Comparison of ENCODE assay signal across 2 cellular contexts in genomic region chr5:73605223-73606087, GRCh38.
TF ChIP-seq lines count a peak whose summit lies in the region.

No MANE protein-coding gene starts in this region.

TF ChIP-seq in A549, 52 proteins besides CTCF, POLR2A, EP300 and RAD21 (continued from another document and continues in another):
- TF ChIP-seq HMGXB4 (CRISPR knock-in tag; IDR thresholded peaks at IDR 0.05; ENCODE audit: borderline replicate concordance) (no peak), RCOR1 (IDR thresholded peaks at IDR 0.05; ENCODE audit: low read depth, low read length) (no peak), PHF8 (IDR thresholded peaks at IDR 0.05; ENCODE audit: borderline replicate concordance, low read depth) (no peak), KDM1A (IDR thresholded peaks at IDR 0.05; ENCODE audit: low read depth) (no peak), TFCP2L1 (CRISPR knock-in tag; IDR thresholded peaks at IDR 0.05) (no peak), ZSCAN20 (CRISPR knock-in tag; IDR thresholded peaks at IDR 0.05) (0 out of 2 replicates have a peak, but pooled peaks have one; percentile 1), POLR2AphosphoS2 (conservative IDR thresholded peaks at IDR 0.05; ENCODE audit: low read length) (no peak), FOSL2 (IDR thresholded peaks at IDR 0.05) (no peak), FOSL2 (CRISPR knock-in tag; IDR thresholded peaks at IDR 0.05) (peak; percentile 39), E2F6 (IDR thresholded peaks at IDR 0.05; ENCODE audit: borderline replicate concordance, low read depth) (no peak), ATOH8 (CRISPR knock-in tag; IDR thresholded peaks at IDR 0.05; ENCODE audit: low read depth) (no peak), MYC (IDR thresholded peaks at IDR 0.05; ENCODE audit: borderline replicate concordance, low read length) (no peak), EHMT2 (IDR thresholded peaks at IDR 0.05; ENCODE audit: low read depth) (no peak), ZNF302 (CRISPR knock-in tag; IDR thresholded peaks at IDR 0.05) (no peak), NR3C1 (IDR thresholded peaks at IDR 0.05) (no peak), FOSB (CRISPR knock-in tag; IDR thresholded peaks at IDR 0.05) (no peak), CBX2 (IDR thresholded peaks at IDR 0.05; ENCODE audit: borderline replicate concordance, low read depth) (no peak), TP53 (CRISPR knock-in tag; IDR thresholded peaks at IDR 0.05) (no peak), MAFK (IDR thresholded peaks at IDR 0.05; ENCODE audit: partially characterized antibody) (no peak), MAX (IDR thresholded peaks at IDR 0.05) (peak; percentile 38; the same call in 1 of the 2 replicates), ESRRA (IDR thresholded peaks at IDR 0.05; ENCODE audit: borderline replicate concordance, low read length) (no peak), PBX3 (IDR thresholded peaks at IDR 0.05) (no peak), CBX8 (IDR thresholded peaks at IDR 0.05) (no peak), REST (IDR thresholded peaks at IDR 0.05) (no peak), ZC3H11A (IDR thresholded peaks at IDR 0.05) (no peak)

TF ChIP-seq in liver, 16 proteins besides CTCF, POLR2A, EP300 and RAD21 (continued from another document):
- no peak for TF ChIP-seq ZBTB33 (IDR thresholded peaks at IDR 0.05)
